In the genomic region with DNA sequence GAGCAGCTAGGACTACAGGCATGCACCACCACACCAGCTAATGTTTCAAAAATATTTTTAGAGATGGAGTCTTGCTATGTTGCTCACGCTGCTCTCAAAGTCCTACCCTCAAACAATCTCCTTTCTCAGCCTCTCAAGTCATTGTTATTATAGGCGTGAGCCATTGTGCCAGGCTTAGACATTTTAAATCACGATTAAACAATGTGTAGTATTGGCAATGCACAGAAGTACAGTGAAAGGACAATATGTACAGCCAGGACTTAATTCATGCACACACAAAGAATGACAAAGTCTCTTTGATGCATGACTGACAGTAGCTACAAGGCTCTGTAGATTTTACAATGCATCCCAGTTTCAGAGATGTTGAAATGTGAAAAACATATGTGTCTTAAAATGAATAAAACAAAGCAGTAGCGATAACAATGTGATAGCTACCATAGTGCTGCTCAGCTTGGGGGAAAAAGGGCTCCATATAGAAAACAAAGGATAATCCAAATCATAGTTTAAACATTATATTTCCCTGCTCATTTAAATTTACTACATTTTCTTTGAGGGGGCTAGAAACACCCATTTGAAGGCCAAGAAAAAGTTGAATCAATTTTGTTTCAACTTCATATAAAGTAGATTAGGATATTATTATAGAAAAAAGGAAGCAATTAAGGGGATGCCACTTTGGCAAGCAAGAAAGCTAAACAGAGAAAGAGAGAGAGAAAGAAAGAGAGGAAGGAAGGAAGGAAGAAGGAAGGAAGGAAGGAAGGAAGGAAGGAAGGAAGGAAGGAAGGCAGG, we compare ENCODE assay signal across 20 cellular contexts.
DNase-seq lines count a peak whose midpoint lies in the region; ATAC-seq, FAIRE-seq and TF ChIP-seq lines count a peak whose summit lies in the region.
"Had no signal": no experiment of that assay in that cellular context is flagged by ENCODE, and none has a peak within 500 bp of the region (broad histone marks: within the 10 kb centered on the region; RNA-seq: fewer than 3 reads in every experiment).

No MANE protein-coding gene starts in this region.

- H3K9ac ChIP-seq in SK-N-MC (ENCODE audit: insufficient read length), result peak overlapping the region; percentile 70

- ATAC-seq in pancreas, result no peak
- ATAC-seq: A549 had no signal

- no peaks in the 10 kb centered on the region for H3K9me3 Mint-ChIP-seq in nephron

- peaks cover 48% of the 10 kb centered on the region for H3K4me1 Mint-ChIP-seq in nephron
- H3K4me1 Mint-ChIP-seq: CD4-positive, alpha-beta memory T cell had no signal

- POLR2A ChIA-PET in A673 (lab: Charles Lee; ENCODE audit: low non-redundant PET), result interaction anchor here (0.7 kb wide), 2 partner anchors 391 to 611 kb away, joined by 4 read pairs; no protein-coding TSS in a partner anchor

- H3K4me1 ChIP-seq in A673 (ENCODE audit: insufficient read depth, low read length, poor library complexity, severe bottlenecking), result peaks cover 52% of the 10 kb centered on the region
- H3K4me1 ChIP-seq in pancreas, result no peaks in the 10 kb centered on the region
- H3K4me1 ChIP-seq: A549 had no signal

- H3K27me3 ChIP-seq in A673 (replicated peaks; ENCODE audit: insufficient read depth, low read depth, low read length, poor library complexity), result no peaks in the 10 kb centered on the region
- no peaks in the 10 kb centered on the region for H3K27me3 ChIP-seq in pancreas

- H3K4me3 Mint-ChIP-seq in nephron, result no peak overlapping the region
- H3K4me3 Mint-ChIP-seq: CD4-positive, alpha-beta memory T cell had no signal

- H3K36me3 ChIP-seq in A673 (ENCODE audit: insufficient read depth, low read length, poor library complexity, severe bottlenecking), result no peaks in the 10 kb centered on the region
- peaks cover 14% of the 10 kb centered on the region for H3K36me3 ChIP-seq in SK-N-MC (ENCODE audit: insufficient read depth, low read length)
- H3K36me3 ChIP-seq in pancreas, result no peaks in the 10 kb centered on the region

- intact Hi-C loops in A673 (cut with micrococcal nuclease; ENCODE audit: unreplicated experiment) (loop anchor here (1.0 to 10.0 kb wide), 9 partner anchors 71 to 927 kb away; no protein-coding TSS in a partner anchor), pancreas (cut with DNase I) (no loop called here)

- H3K36me3 Mint-ChIP-seq in nephron (ENCODE audit: low read depth), result no peaks in the 10 kb centered on the region
- H3K36me3 Mint-ChIP-seq: CD4-positive, alpha-beta memory T cell had no signal

- H3K27ac ChIP-seq in A673 (ENCODE audit: low read depth, low read length, poor library complexity, severe bottlenecking) (peak overlapping the region; percentile 96), SK-N-MC (peak overlapping the region; percentile 99), pancreas (no peak overlapping the region)
- H3K27ac ChIP-seq: 22Rv1, A549 had no signal

- WGBS in pancreas, 2 donors, result 49 to 66% methylated on average over 4 of the region's 4 CpGs

- CTCF ChIA-PET in A673 (lab: Charles Lee), result interaction anchor here (0.7 to 2.7 kb wide), 3 partner anchors 68 to 782 kb away, joined by 9 to 19 read pairs (median 11); no protein-coding TSS in a partner anchor

- H3K27ac Mint-ChIP-seq in nephron, result peak overlapping the region in 2 of 3 experiments; percentile 28 to 73
- H3K27ac Mint-ChIP-seq: CD4-positive, alpha-beta memory T cell had no signal

- H3K27me3 Mint-ChIP-seq in nephron (ENCODE audit: low read depth), result no peaks in the 10 kb centered on the region

- TF ChIP-seq CTCF in A673 (conservative IDR thresholded peaks at IDR 0.05; ENCODE audit: low read depth, low read length), result no peak
- TF ChIP-seq CTCF in nephron (IDR thresholded peaks at IDR 0.05; ENCODE audit: unreplicated experiment in 3 of 3), result no peak
- no peak for TF ChIP-seq CTCF in pancreas (IDR thresholded peaks at IDR 0.05)

- no TSS peak for BruUV-seq in A673 (replicated peaks; lab: Mats Ljungman, UMichigan)

- H3K4me3 ChIP-seq in A673 (ENCODE audit: low read depth, low read length, poor library complexity, severe bottlenecking), result no peak overlapping the region
- H3K4me3 ChIP-seq in SK-N-MC, result peak overlapping the region; percentile 47
- no peak overlapping the region for H3K4me3 ChIP-seq in pancreas
- H3K4me3 ChIP-seq: A549 had no signal

- FAIRE-seq in pancreas (lab: Jason Lieb, UNC), result no peak
- FAIRE-seq: A549, GM12891, GM18507, H54 had no signal

- DNase-seq in A673 (ENCODE audit: low spot score) (peak; percentile 94), SK-N-MC (ENCODE audit: low read depth, low spot score) (peak; percentile 94), pancreas (no peak)
- no peak for DNase-seq in activated CD4-positive, alpha-beta T cell treated with anti-CD3 and anti-CD28 coated beads for 4 hours
- DNase-seq in activated CD4-positive, CD25-positive, alpha-beta regulatory T cell (lab: John Stamatoyannopoulos, UW), result no peak
- DNase-seq: C1 segment of cervical spinal cord; Calu3; CD4-positive, alpha-beta memory T cell; COR-L47; DMS53; DMS79 treated with DMSO at 0.1 percent for 48 hours; GF-D8; GOT3; HCEC 1CT had no signal

- H3K9me3 ChIP-seq in A673 (ENCODE audit: low read depth, low read length, poor library complexity, severe bottlenecking), result no peaks in the 10 kb centered on the region
- peaks cover 9% of the 10 kb centered on the region; the same call in 1 of the 2 replicates for H3K9me3 ChIP-seq in SK-N-MC (ENCODE audit: low read depth, low read length)
- no peaks in the 10 kb centered on the region for H3K9me3 ChIP-seq in pancreas
- H3K9me3 ChIP-seq: A549 had no signal

Comparison
In these comparisons a context has a peak if more than half of its experiments do, and no peak if none do; other contexts are left out.
1. DNase-seq: peak in A673 (single experiment) and SK-N-MC (single experiment); none in activated CD4-positive, alpha-beta T cell treated with anti-CD3 and anti-CD28 coated beads for 4 hours (0 of 2), pancreas (0 of 6) and activated CD4-positive, CD25-positive, alpha-beta regulatory T cell (0 of 4).
2. H3K27ac ChIP-seq: peak in A673 (single experiment) and SK-N-MC (single experiment); none in pancreas (0 of 4).